Comparison of ENCODE assay signal across 1 cellular context in the genomic region with DNA sequence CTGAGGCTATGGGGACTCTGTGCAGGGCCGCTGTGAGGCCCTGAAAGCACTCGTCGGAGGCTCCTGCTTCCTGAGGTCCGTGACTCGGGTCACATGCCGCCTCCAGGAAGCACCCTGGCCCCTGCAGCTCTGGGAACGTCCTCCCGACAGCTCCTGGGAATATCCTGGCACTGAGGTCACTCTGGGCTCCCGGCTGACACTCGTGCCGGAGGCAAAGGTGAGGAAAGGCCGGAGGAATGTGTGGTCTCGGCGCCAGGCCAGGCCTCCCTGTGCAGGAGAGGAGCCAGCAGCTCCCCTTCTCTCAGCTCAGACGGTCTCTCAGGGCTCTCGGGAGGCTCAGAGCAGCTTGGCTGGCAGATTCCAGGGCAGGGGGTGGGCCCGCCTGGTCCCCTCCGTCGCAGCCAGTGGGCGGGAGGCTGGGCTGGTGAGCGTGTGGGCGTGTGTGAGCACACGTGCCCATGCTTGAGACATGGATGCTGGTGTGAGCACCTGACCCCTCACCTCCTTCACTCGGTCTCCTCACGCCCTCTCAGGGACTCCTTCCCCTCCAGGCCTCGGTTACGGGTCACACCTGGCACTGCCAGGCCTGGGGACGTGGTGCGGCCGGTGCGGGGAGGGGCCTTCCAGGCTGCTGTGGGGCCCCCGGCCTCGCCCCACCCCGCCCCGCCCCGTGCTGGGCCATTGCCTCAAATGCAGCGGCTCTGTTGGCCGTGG.
TF ChIP-seq lines count a peak whose summit lies in the region.

No MANE protein-coding gene starts in this region.

TF ChIP-seq in HepG2, 621 proteins besides CTCF, POLR2A, EP300 and RAD21 (continued from another document and continues in another):
- TF ChIP-seq, protein P1, sequence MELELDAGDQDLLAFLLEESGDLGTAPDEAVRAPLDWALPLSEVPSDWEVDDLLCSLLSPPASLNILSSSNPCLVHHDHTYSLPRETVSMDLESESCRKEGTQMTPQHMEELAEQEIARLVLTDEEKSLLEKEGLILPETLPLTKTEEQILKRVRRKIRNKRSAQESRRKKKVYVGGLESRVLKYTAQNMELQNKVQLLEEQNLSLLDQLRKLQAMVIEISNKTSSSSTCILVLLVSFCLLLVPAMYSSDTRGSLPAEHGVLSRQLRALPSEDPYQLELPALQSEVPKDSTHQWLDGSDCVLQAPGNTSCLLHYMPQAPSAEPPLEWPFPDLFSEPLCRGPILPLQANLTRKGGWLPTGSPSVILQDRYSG (CRISPR knock-in tag; IDR thresholded peaks at IDR 0.05): no peak
- TF ChIP-seq NRL (CRISPR knock-in tag; IDR thresholded peaks at IDR 0.05; ENCODE audit: borderline replicate concordance) (peak; percentile 80), ZNF205 (CRISPR knock-in tag; IDR thresholded peaks at IDR 0.05) (peak; percentile 82), NFYC (CRISPR knock-in tag; IDR thresholded peaks at IDR 0.05) (no peak), ZKSCAN8 (CRISPR knock-in tag; IDR thresholded peaks at IDR 0.05; ENCODE audit: borderline replicate concordance) (no peak), ZFY (CRISPR knock-in tag; IDR thresholded peaks at IDR 0.05) (peak; percentile 77), TEAD3 (CRISPR knock-in tag; optimal IDR thresholded peaks at IDR 0.05; ENCODE audit: borderline replicate concordance) (peak; percentile 78), ZSCAN22 (CRISPR knock-in tag; IDR thresholded peaks at IDR 0.05) (no peak), ZNF431 (CRISPR knock-in tag; IDR thresholded peaks at IDR 0.05; ENCODE audit: borderline replicate concordance, low read depth) (no peak), NR2F2 (IDR thresholded peaks at IDR 0.05; ENCODE audit: borderline replicate concordance, low read depth) (no peak), TBL1XR1 (IDR thresholded peaks at IDR 0.05; ENCODE audit: borderline replicate concordance, low read length, partially characterized antibody) (no peak), FLYWCH1 (CRISPR knock-in tag; IDR thresholded peaks at IDR 0.05) (peak; percentile 86; the same call in 1 of the 2 replicates), STAT5B (CRISPR knock-in tag; IDR thresholded peaks at IDR 0.05) (no peak), ZNF430 (CRISPR knock-in tag; IDR thresholded peaks at IDR 0.05) (peak; percentile 85; the same call in 1 of the 2 replicates), CHCHD3 (CRISPR knock-in tag; IDR thresholded peaks at IDR 0.05) (no peak)
- TF ChIP-seq, protein P2, sequence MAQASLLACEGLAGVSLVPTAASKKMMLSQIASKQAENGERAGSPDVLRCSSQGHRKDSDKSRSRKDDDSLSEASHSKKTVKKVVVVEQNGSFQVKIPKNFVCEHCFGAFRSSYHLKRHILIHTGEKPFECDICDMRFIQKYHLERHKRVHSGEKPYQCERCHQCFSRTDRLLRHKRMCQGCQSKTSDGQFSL (CRISPR knock-in tag; IDR thresholded peaks at IDR 0.05): no peak
- TF ChIP-seq, protein P3, sequence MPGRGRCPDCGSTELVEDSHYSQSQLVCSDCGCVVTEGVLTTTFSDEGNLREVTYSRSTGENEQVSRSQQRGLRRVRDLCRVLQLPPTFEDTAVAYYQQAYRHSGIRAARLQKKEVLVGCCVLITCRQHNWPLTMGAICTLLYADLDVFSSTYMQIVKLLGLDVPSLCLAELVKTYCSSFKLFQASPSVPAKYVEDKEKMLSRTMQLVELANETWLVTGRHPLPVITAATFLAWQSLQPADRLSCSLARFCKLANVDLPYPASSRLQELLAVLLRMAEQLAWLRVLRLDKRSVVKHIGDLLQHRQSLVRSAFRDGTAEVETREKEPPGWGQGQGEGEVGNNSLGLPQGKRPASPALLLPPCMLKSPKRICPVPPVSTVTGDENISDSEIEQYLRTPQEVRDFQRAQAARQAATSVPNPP (CRISPR knock-in tag; IDR thresholded peaks at IDR 0.05): no peak
- TF ChIP-seq, protein P4, sequence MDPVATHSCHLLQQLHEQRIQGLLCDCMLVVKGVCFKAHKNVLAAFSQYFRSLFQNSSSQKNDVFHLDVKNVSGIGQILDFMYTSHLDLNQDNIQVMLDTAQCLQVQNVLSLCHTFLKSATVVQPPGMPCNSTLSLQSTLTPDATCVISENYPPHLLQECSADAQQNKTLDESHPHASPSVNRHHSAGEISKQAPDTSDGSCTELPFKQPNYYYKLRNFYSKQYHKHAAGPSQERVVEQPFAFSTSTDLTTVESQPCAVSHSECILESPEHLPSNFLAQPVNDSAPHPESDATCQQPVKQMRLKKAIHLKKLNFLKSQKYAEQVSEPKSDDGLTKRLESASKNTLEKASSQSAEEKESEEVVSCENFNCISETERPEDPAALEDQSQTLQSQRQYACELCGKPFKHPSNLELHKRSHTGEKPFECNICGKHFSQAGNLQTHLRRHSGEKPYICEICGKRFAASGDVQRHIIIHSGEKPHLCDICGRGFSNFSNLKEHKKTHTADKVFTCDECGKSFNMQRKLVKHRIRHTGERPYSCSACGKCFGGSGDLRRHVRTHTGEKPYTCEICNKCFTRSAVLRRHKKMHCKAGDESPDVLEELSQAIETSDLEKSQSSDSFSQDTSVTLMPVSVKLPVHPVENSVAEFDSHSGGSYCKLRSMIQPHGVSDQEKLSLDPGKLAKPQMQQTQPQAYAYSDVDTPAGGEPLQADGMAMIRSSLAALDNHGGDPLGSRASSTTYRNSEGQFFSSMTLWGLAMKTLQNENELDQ (CRISPR knock-in tag; IDR thresholded peaks at IDR 0.05; ENCODE audit: borderline replicate concordance): no peak
- TF ChIP-seq, protein P5, sequence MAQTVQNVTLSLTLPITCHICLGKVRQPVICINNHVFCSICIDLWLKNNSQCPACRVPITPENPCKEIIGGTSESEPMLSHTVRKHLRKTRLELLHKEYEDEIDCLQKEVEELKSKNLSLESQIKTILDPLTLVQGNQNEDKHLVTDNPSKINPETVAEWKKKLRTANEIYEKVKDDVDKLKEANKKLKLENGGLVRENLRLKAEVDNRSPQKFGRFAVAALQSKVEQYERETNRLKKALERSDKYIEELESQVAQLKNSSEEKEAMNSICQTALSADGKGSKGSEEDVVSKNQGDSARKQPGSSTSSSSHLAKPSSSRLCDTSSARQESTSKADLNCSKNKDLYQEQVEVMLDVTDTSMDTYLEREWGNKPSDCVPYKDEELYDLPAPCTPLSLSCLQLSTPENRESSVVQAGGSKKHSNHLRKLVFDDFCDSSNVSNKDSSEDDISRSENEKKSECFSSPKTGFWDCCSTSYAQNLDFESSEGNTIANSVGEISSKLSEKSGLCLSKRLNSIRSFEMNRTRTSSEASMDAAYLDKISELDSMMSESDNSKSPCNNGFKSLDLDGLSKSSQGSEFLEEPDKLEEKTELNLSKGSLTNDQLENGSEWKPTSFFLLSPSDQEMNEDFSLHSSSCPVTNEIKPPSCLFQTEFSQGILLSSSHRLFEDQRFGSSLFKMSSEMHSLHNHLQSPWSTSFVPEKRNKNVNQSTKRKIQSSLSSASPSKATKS (CRISPR knock-in tag; IDR thresholded peaks at IDR 0.05): no peak
- TF ChIP-seq, protein P6, sequence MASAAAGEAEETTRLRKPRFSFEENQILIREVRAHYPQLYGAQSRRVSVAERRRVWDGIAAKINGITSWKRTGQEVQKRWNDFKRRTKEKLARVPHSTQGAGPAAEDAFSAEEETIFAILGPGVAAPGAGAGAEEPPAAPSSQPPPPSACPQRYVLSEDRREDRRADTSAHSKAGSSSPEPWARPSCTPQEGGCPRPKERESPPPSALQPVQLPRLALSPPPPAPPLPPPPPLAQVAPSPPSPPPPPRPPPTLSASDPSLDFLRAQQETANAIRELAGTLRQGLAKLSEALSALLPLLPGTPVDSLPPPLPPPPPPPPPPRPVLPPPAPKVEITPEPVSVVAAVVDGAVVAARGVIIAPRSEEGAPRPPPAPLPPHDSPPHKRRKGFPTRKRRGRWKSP (CRISPR knock-in tag; IDR thresholded peaks at IDR 0.05): no peak
- TF ChIP-seq, protein P7, sequence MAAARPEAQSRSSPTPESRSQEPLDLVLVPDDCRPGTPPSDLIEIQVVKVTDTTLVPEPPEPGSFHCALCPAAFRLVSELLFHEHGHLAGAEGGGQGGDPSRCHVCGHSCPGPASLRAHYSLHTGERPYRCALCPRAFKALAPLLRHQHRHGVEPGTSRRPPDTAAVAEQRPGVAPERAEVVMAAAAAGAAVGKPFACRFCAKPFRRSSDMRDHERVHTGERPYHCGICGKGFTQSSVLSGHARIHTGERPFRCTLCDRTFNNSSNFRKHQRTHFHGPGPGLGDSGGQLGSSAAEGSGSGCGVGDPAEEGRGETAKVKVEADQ (CRISPR knock-in tag; IDR thresholded peaks at IDR 0.05; ENCODE audit: borderline replicate concordance): no peak
- TF ChIP-seq, protein P8, sequence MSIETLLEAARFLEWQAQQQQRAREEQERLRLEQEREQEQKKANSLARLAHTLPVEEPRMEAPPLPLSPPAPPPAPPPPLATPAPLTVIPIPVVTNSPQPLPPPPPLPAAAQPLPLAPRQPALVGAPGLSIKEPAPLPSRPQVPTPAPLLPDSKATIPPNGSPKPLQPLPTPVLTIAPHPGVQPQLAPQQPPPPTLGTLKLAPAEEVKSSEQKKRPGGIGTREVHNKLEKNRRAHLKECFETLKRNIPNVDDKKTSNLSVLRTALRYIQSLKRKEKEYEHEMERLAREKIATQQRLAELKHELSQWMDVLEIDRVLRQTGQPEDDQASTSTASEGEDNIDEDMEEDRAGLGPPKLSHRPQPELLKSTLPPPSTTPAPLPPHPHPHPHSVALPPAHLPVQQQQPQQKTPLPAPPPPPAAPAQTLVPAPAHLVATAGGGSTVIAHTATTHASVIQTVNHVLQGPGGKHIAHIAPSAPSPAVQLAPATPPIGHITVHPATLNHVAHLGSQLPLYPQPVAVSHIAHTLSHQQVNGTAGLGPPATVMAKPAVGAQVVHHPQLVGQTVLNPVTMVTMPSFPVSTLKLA (IDR thresholded peaks at IDR 0.05): no peak
- TF ChIP-seq, protein P9, sequence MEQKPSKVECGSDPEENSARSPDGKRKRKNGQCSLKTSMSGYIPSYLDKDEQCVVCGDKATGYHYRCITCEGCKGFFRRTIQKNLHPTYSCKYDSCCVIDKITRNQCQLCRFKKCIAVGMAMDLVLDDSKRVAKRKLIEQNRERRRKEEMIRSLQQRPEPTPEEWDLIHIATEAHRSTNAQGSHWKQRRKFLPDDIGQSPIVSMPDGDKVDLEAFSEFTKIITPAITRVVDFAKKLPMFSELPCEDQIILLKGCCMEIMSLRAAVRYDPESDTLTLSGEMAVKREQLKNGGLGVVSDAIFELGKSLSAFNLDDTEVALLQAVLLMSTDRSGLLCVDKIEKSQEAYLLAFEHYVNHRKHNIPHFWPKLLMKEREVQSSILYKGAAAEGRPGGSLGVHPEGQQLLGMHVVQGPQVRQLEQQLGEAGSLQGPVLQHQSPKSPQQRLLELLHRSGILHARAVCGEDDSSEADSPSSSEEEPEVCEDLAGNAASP (CRISPR knock-in tag; IDR thresholded peaks at IDR 0.05; ENCODE audit: borderline replicate concordance): peak; percentile 39; the same call in 1 of the 2 replicates
- TF ChIP-seq, protein P10, sequence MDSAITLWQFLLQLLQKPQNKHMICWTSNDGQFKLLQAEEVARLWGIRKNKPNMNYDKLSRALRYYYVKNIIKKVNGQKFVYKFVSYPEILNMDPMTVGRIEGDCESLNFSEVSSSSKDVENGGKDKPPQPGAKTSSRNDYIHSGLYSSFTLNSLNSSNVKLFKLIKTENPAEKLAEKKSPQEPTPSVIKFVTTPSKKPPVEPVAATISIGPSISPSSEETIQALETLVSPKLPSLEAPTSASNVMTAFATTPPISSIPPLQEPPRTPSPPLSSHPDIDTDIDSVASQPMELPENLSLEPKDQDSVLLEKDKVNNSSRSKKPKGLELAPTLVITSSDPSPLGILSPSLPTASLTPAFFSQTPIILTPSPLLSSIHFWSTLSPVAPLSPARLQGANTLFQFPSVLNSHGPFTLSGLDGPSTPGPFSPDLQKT (CRISPR knock-in tag; IDR thresholded peaks at IDR 0.05; ENCODE audit: borderline replicate concordance): no peak
- TF ChIP-seq, protein P11, sequence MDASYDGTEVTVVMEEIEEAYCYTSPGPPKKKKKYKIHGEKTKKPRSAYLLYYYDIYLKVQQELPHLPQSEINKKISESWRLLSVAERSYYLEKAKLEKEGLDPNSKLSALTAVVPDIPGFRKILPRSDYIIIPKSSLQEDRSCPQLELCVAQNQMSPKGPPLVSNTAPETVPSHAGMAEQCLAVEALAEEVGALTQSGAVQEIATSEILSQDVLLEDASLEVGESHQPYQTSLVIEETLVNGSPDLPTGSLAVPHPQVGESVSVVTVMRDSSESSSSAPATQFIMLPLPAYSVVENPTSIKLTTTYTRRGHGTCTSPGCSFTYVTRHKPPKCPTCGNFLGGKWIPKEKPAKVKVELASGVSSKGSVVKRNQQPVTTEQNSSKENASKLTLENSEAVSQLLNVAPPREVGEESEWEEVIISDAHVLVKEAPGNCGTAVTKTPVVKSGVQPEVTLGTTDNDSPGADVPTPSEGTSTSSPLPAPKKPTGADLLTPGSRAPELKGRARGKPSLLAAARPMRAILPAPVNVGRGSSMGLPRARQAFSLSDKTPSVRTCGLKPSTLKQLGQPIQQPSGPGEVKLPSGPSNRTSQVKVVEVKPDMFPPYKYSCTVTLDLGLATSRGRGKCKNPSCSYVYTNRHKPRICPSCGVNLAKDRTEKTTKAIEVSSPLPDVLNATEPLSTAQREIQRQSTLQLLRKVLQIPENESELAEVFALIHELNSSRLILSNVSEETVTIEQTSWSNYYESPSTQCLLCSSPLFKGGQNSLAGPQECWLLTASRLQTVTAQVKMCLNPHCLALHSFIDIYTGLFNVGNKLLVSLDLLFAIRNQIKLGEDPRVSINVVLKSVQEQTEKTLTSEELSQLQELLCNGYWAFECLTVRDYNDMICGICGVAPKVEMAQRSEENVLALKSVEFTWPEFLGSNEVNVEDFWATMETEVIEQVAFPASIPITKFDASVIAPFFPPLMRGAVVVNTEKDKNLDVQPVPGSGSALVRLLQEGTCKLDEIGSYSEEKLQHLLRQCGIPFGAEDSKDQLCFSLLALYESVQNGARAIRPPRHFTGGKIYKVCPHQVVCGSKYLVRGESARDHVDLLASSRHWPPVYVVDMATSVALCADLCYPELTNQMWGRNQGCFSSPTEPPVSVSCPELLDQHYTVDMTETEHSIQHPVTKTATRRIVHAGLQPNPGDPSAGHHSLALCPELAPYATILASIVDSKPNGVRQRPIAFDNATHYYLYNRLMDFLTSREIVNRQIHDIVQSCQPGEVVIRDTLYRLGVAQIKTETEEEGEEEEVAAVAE (CRISPR knock-in tag; IDR thresholded peaks at IDR 0.05; ENCODE audit: borderline replicate concordance): no peak; the same call in 1 of the 2 replicates
- TF ChIP-seq, protein P12, sequence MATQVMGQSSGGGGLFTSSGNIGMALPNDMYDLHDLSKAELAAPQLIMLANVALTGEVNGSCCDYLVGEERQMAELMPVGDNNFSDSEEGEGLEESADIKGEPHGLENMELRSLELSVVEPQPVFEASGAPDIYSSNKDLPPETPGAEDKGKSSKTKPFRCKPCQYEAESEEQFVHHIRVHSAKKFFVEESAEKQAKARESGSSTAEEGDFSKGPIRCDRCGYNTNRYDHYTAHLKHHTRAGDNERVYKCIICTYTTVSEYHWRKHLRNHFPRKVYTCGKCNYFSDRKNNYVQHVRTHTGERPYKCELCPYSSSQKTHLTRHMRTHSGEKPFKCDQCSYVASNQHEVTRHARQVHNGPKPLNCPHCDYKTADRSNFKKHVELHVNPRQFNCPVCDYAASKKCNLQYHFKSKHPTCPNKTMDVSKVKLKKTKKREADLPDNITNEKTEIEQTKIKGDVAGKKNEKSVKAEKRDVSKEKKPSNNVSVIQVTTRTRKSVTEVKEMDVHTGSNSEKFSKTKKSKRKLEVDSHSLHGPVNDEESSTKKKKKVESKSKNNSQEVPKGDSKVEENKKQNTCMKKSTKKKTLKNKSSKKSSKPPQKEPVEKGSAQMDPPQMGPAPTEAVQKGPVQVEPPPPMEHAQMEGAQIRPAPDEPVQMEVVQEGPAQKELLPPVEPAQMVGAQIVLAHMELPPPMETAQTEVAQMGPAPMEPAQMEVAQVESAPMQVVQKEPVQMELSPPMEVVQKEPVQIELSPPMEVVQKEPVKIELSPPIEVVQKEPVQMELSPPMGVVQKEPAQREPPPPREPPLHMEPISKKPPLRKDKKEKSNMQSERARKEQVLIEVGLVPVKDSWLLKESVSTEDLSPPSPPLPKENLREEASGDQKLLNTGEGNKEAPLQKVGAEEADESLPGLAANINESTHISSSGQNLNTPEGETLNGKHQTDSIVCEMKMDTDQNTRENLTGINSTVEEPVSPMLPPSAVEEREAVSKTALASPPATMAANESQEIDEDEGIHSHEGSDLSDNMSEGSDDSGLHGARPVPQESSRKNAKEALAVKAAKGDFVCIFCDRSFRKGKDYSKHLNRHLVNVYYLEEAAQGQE (IDR thresholded peaks at IDR 0.05; ENCODE audit: borderline replicate concordance in 1 of 2, low read depth in 1 of 2, low read length in 2 of 2): no peak
